8 cellular contexts compared by ENCODE assay signal in genomic region chr7:112449902-112450806, GRCh38. TPM values are rescaled to one million over a fixed set of nuclear protein-coding genes. Genes with fewer than 3 reads are reported as not detected.
DNase-seq lines count a peak whose midpoint lies in the region; TF ChIP-seq lines count a peak whose summit lies in the region.

Gene IFRD1, plus strand, starts transcription at chr7:112450460. Its CDS starts 229 bp downstream, at chr7:112450689.

- peaks cover 7% of the 10 kb centered on the region for H3K23me2 ChIP-seq in H9 (ENCODE audit: insufficient read length, low read depth, low read length, poor library complexity, severe bottlenecking)

- H2BK120ac ChIP-seq in H9 (ENCODE audit: low read depth, low read length, poor library complexity, severe bottlenecking) = no peak within 1 kb of the TSS

- peaks cover under 1% of the 10 kb centered on the region for H3K79me1 ChIP-seq in H9 (ENCODE audit: insufficient read depth, low read depth, low read length, poor library complexity, severe bottlenecking)

- H3K56ac ChIP-seq in H9 (ENCODE audit: insufficient read length, low read depth, low read length) = no peak within 1 kb of the TSS

- H3K4me3 Mint-ChIP-seq in H9 (peak within 1 kb of the TSS; percentile 97 to 99), nephron (peak within 1 kb of the TSS; percentile 93 to 99 (median 98))
- H3K4me3 Mint-ChIP-seq in stimulated activated naive CD8-positive, alpha-beta T cell treated with anti-CD3 and anti-CD28 coated beads, Interleukin-15, Interleukin-2, amounts not matched to agents 100 ng/mL and 50 ng/mL, for 24 hours = peak within 1 kb of the TSS; percentile 97

- H4K91ac ChIP-seq in H9 (ENCODE audit: insufficient read length, low read depth, low read length) = no peak within 1 kb of the TSS

- no peak within 1 kb of the TSS for H3K4ac ChIP-seq in H9 (ENCODE audit: low read depth, low read length)

- H3K9me3 ChIP-seq in H9 (ENCODE audit: control insufficient read depth, low read depth, low read length) (no peaks in the 10 kb centered on the region), MG63 (no peaks in the 10 kb centered on the region)

- H3K27me3 ChIP-seq in H9 (ENCODE audit: insufficient read depth, low read length) = no peaks in the 10 kb centered on the region
- H3K27me3 ChIP-seq in MG63 = no peaks in the 10 kb centered on the region

- H3K18ac ChIP-seq in H9 (ENCODE audit: insufficient read length, low read depth, low read length) = peak within 1 kb of the TSS; percentile 93

- H3K4me1 Mint-ChIP-seq in H9 (peaks cover 29 to 31% of the 10 kb centered on the region in 2 experiments), nephron (peaks cover 42% of the 10 kb centered on the region)
- peaks cover 50% of the 10 kb centered on the region for H3K4me1 Mint-ChIP-seq in stimulated activated naive CD8-positive, alpha-beta T cell treated with anti-CD3 and anti-CD28 coated beads, Interleukin-15, Interleukin-2, amounts not matched to agents 100 ng/mL and 50 ng/mL, for 24 hours (ENCODE audit: low read depth)

- H3K27me3 Mint-ChIP-seq in H9 (ENCODE audit: low read depth) = no peaks in the 10 kb centered on the region
- H3K27me3 Mint-ChIP-seq in nephron (ENCODE audit: low read depth) = no peaks in the 10 kb centered on the region
- no peaks in the 10 kb centered on the region for H3K27me3 Mint-ChIP-seq in stimulated activated naive CD8-positive, alpha-beta T cell treated with anti-CD3 and anti-CD28 coated beads, Interleukin-15, Interleukin-2, amounts not matched to agents 100 ng/mL and 50 ng/mL, for 24 hours

- H4K20me1 ChIP-seq in H9 (ENCODE audit: control insufficient read depth, insufficient read depth, insufficient read length) = no peaks in the 10 kb centered on the region

- no peak within 1 kb of the TSS for H2BK5ac ChIP-seq in H9 (ENCODE audit: insufficient read length, low read length)

- 0 out of 2 replicates have a peak, but pooled peaks cover 2% of the 10 kb centered on the region for H3K36me3 ChIP-seq in MG63

- H2AFZ ChIP-seq in H9 (ENCODE audit: low read length) = no peak within 1 kb of the TSS

- no peak within 1 kb of the TSS for H4K8ac ChIP-seq in H9 (replicated peaks; ENCODE audit: insufficient read length, low read depth, low read length)

- WGBS in H9 (ENCODE audit: extremely low coverage, insufficient read length, low lambda C conversion rate) = no CpG with 5 or more reads among the region's 73 CpGs

- H3K4me1 ChIP-seq in H9 (ENCODE audit: insufficient read depth, low read length) = no peaks in the 10 kb centered on the region

- H2BK20ac ChIP-seq in H9 (ENCODE audit: low read depth, low read length, poor library complexity, severe bottlenecking) = no peak within 1 kb of the TSS

- H4K5ac ChIP-seq in H9 (ENCODE audit: insufficient read length, low read depth, low read length) = no peak within 1 kb of the TSS

- H3K14ac ChIP-seq in H9 (ENCODE audit: insufficient read depth, low read length) = peak within 1 kb of the TSS; percentile 95

- H3T11ph ChIP-seq in H9 (ENCODE audit: low read length) = no peak within 1 kb of the TSS

- H3K9ac ChIP-seq in H9 (ENCODE audit: extremely low read depth, insufficient read length, low read length) = peak within 1 kb of the TSS; percentile 87

- H2AK5ac ChIP-seq in H9 (ENCODE audit: insufficient read length, low read length) = no peak within 1 kb of the TSS

- no peak for TF ChIP-seq CTCF in H9 (conservative IDR thresholded peaks at IDR 0.05)
- no peak for TF ChIP-seq CTCF in fibroblast of pulmonary artery (IDR thresholded peaks at IDR 0.05; ENCODE audit: low read length, missing control alignments)
- no peak for TF ChIP-seq CTCF in nephron (IDR thresholded peaks at IDR 0.05; ENCODE audit: unreplicated experiment in 3 of 3)

- H2BK12ac ChIP-seq in H9 (ENCODE audit: insufficient read length, low read depth, low read length) = no peak within 1 kb of the TSS

- peaks cover 4 to 11% (median 4%) of the 10 kb centered on the region in 3 experiments; a peak in 4 of 7 replicates for H3K36me3 Mint-ChIP-seq in H9 (ENCODE audit: insufficient read depth in 1 of 3, low read depth in 3 of 3)
- H3K36me3 Mint-ChIP-seq in nephron (ENCODE audit: low read depth) = no peaks in the 10 kb centered on the region
- H3K36me3 Mint-ChIP-seq in stimulated activated naive CD8-positive, alpha-beta T cell treated with anti-CD3 and anti-CD28 coated beads, Interleukin-15, Interleukin-2, amounts not matched to agents 100 ng/mL and 50 ng/mL, for 24 hours (ENCODE audit: low read depth) = peaks cover 20% of the 10 kb centered on the region

- H2BK15ac ChIP-seq in H9 (ENCODE audit: low read depth, low read length) = no peak within 1 kb of the TSS

- H3K79me2 ChIP-seq in H9 (ENCODE audit: insufficient read depth, low read length) = peaks cover 20% of the 10 kb centered on the region; the same call in 1 of the 2 replicates

- H3K4me3 ChIP-seq in MG63 (peak within 1 kb of the TSS; percentile 98), fibroblast of pulmonary artery (replicated peaks; ENCODE audit: low read depth, low read length) (peak within 1 kb of the TSS; percentile 99)

- no peak within 1 kb of the TSS for H3K27ac ChIP-seq in H9 (ENCODE audit: insufficient read length, low read depth, low read length)

- H3K9me3 Mint-ChIP-seq in H9 = no peaks in the 10 kb centered on the region
- no peaks in the 10 kb centered on the region for H3K9me3 Mint-ChIP-seq in nephron
- no peaks in the 10 kb centered on the region for H3K9me3 Mint-ChIP-seq in stimulated activated naive CD8-positive, alpha-beta T cell treated with anti-CD3 and anti-CD28 coated beads, Interleukin-15, Interleukin-2, amounts not matched to agents 100 ng/mL and 50 ng/mL, for 24 hours

- H3K4me2 ChIP-seq in H9 (ENCODE audit: insufficient read depth, insufficient read length, low read length) = peak within 1 kb of the TSS; percentile 97

- DNase-seq in ELR (ENCODE audit: low read depth) = peak; percentile 98
- peak; percentile 99 for DNase-seq in H9
- peak; percentile 95 for DNase-seq in MG63
- DNase-seq in SHP77 treated with DMSO at 0.1 percent for 48 hours (lab: John Stamatoyannopoulos, UW) = peak; percentile 91
- DNase-seq in activated effector memory CD4-positive, alpha-beta T cell treated with anti-CD3 and anti-CD28 coated beads, Interleukin-2, amount 50 U/mL, for 16 hours = peak; percentile 99
- peak; percentile 99 for DNase-seq in fibroblast of pulmonary artery (ENCODE audit: low read depth)

- H3K27ac Mint-ChIP-seq in H9 = peak within 1 kb of the TSS; percentile 98 to 99 (median 99)
- peak within 1 kb of the TSS; percentile 93 to 97 (median 97) for H3K27ac Mint-ChIP-seq in nephron
- peak within 1 kb of the TSS; percentile 98 for H3K27ac Mint-ChIP-seq in stimulated activated naive CD8-positive, alpha-beta T cell treated with anti-CD3 and anti-CD28 coated beads, Interleukin-15, Interleukin-2, amounts not matched to agents 100 ng/mL and 50 ng/mL, for 24 hours

- H3K23ac ChIP-seq in H9 (ENCODE audit: insufficient read length, low read depth, low read length) = no peak within 1 kb of the TSS

RNA-seq across cellular contexts. Expression of gene IFRD1, which starts in this region (rescaled TPM):
- total RNA-seq in H9 (2021) = 60.6 and 67.8 TPM in 2 replicates
- 29.5 and 40.1 TPM in 2 replicates for total RNA-seq in MG63 (2014; rRNA removed; shearing (Covaris generic); ENCODE audit: low replicate concordance)
